Comparison of ENCODE assay signal across 9 cellular contexts in genomic region chr22:50308986-50309600, GRCh38. TPM values are rescaled to one million over a fixed set of nuclear protein-coding genes. Genes with fewer than 3 reads are reported as not detected.
A peak's percentile ranks its signal among the peaks of the same experiment; 100 is the strongest.
DNase-seq lines count a peak whose midpoint lies in the region; ATAC-seq and TF ChIP-seq lines count a peak whose summit lies in the region.
"Had no signal": no experiment of that assay in that cellular context is flagged by ENCODE, and none has a peak within 500 bp of the region (broad histone marks: within the 10 kb centered on the region; RNA-seq: fewer than 3 reads in every experiment).

No MANE protein-coding gene starts in this region.

- WGBS in spleen, 5 donors: 35 to 44% (median 40%) methylated on average over 8 to 9 of the region's 9 CpGs

- H3F3A ChIP-seq in GM23338 (replicated peaks; ENCODE audit: low read depth): 0 out of 2 replicates have a peak, but pooled peaks cover 6% of the 10 kb centered on the region

- CTCF ChIA-PET in activated CD8-positive, alpha-beta T cell treated with anti-CD3 and anti-CD28 coated beads for 36 hours (lab: Charles Lee): interaction anchor here (1.2 to 1.4 kb wide), 2 partner anchors 17 to 19 kb away, joined by 3 to 4 read pairs; no protein-coding TSS in a partner anchor

- no peak overlapping the region for H3K4me2 ChIP-seq in GM23338

- H3K9me2 ChIP-seq in GM23338 (ENCODE audit: insufficient read depth): no peaks in the 10 kb centered on the region

- peaks cover 25% of the 10 kb centered on the region for H3K27me3 Mint-ChIP-seq in GM23338 (ENCODE audit: insufficient read depth, low read depth, poor library complexity)
- peaks cover 10% of the 10 kb centered on the region for H3K27me3 Mint-ChIP-seq in T-helper 17 cell
- peaks cover 10% of the 10 kb centered on the region for H3K27me3 Mint-ChIP-seq in activated CD8-positive, alpha-beta T cell treated with anti-CD3 and anti-CD28 coated beads for 36 hours

- POLR2A ChIA-PET in activated CD8-positive, alpha-beta T cell treated with anti-CD3 and anti-CD28 coated beads for 36 hours (lab: Charles Lee): interaction anchor here (1.1 to 1.5 kb wide), 3 partner anchors 14 to 18 kb away, joined by 3 read pairs; partner anchors contain the start of gene DENND6B

- H3K36me3 ChIP-seq in GM23338 (ENCODE audit: insufficient read depth) (no peaks in the 10 kb centered on the region), spleen (peaks cover 0 to 14% (median 0%) of the 10 kb centered on the region in 6 donors)

- H2AFZ ChIP-seq in GM23338: no peak overlapping the region

- no peak for TF ChIP-seq POLR2A in spleen (IDR thresholded peaks at IDR 0.05)

- H3K4me3 Mint-ChIP-seq in GM23338 (peak overlapping the region; percentile 9; the same call in 1 of the 3 replicates), T-helper 17 cell (peak overlapping the region; percentile 62)
- H3K4me3 Mint-ChIP-seq in activated CD8-positive, alpha-beta T cell treated with anti-CD3 and anti-CD28 coated beads for 36 hours: no peak overlapping the region

- H3K9me3 ChIP-seq in T-helper 17 cell (ENCODE audit: control insufficient read depth, low read length, poor library complexity, severe bottlenecking): no peaks in the 10 kb centered on the region
- no peaks in the 10 kb centered on the region for H3K9me3 ChIP-seq in spleen

- H3K4me1 Mint-ChIP-seq in GM23338 (peaks cover 16% of the 10 kb centered on the region), T-helper 17 cell (peaks cover 9% of the 10 kb centered on the region)
- H3K4me1 Mint-ChIP-seq in activated CD8-positive, alpha-beta T cell treated with anti-CD3 and anti-CD28 coated beads for 36 hours (ENCODE audit: low read depth): peaks cover 9% of the 10 kb centered on the region

- H3K36me3 Mint-ChIP-seq in GM23338 (ENCODE audit: low read depth) (no peaks in the 10 kb centered on the region), T-helper 17 cell (ENCODE audit: low read depth) (no peaks in the 10 kb centered on the region)
- H3K36me3 Mint-ChIP-seq in activated CD8-positive, alpha-beta T cell treated with anti-CD3 and anti-CD28 coated beads for 36 hours (ENCODE audit: low read depth): no peaks in the 10 kb centered on the region

- intact Hi-C loops in spleen (cut with DNase I; ENCODE audit: low total_unique reads): no loop called here
- intact Hi-C loops in activated CD8-positive, alpha-beta T cell treated with anti-CD3 and anti-CD28 coated beads for 36 hours (cut with micrococcal nuclease): no loop called here

- H3K4me3 ChIP-seq in GM23338 (no peak overlapping the region), spleen (peak overlapping the region in 1 of 8 donors; percentile 91)

- DNase-seq in GM23338 (ENCODE audit: low spot score) (no peak), T-helper 17 cell (no peak), spleen (no peak), NCI-H2196 treated with DMSO at 0.1 percent for 48 hours (lab: John Stamatoyannopoulos, UW; ENCODE audit: unreplicated experiment) (no peak), GOT3 (lab: John Stamatoyannopoulos, UW) (no peak)
- no peak for DNase-seq in effector CD8-positive, alpha-beta T cell (lab: John Stamatoyannopoulos, UW)
- DNase-seq in activated CD8-positive, alpha-beta T cell treated with anti-CD3 and anti-CD28 coated beads for 36 hours: no peak
- DNase-seq: NCI-H187 treated with DMSO at 0.1 percent for 48 hours had no signal

- no peak for ATAC-seq in GM23338
- no peak for ATAC-seq in T-helper 17 cell
- no peak for ATAC-seq in activated CD8-positive, alpha-beta T cell treated with anti-CD3 and anti-CD28 coated beads for 36 hours

- no peaks in the 10 kb centered on the region for H3K9me3 Mint-ChIP-seq in GM23338
- H3K9me3 Mint-ChIP-seq in activated CD8-positive, alpha-beta T cell treated with anti-CD3 and anti-CD28 coated beads for 36 hours: no peaks in the 10 kb centered on the region

- H3K27ac ChIP-seq in GM23338 (ENCODE audit: low read depth) (0 out of 2 replicates have a peak overlapping the region, but pooled peaks have one; percentile 66), layer of hippocampus (ENCODE audit: low read depth, low read length) (peak overlapping the region; percentile 88), spleen (peak overlapping the region; percentile 63 to 94 (median 88))

- TF ChIP-seq CTCF in GM23338 (conservative IDR thresholded peaks at IDR 0.05; ENCODE audit: low read depth in 2 of 2) (no peak), spleen (IDR thresholded peaks at IDR 0.05 in 8 of 11, conservative IDR thresholded peaks at IDR 0.05 in 3 of 11) (no peak)
- TF ChIP-seq CTCF in activated CD8-positive, alpha-beta T cell treated with anti-CD3 and anti-CD28 coated beads for 36 hours (IDR thresholded peaks at IDR 0.05): no peak

- H3K4me1 ChIP-seq in GM23338 (ENCODE audit: insufficient read depth): peaks cover 18% of the 10 kb centered on the region; the same call in 1 of the 2 replicates
- H3K4me1 ChIP-seq in spleen: peaks cover 51 to 93% (median 84%) of the 10 kb centered on the region in 6 donors

- H3K27ac Mint-ChIP-seq in GM23338 (no peak overlapping the region), T-helper 17 cell (no peak overlapping the region)
- no peak overlapping the region for H3K27ac Mint-ChIP-seq in activated CD8-positive, alpha-beta T cell treated with anti-CD3 and anti-CD28 coated beads for 36 hours

- peaks cover 11% of the 10 kb centered on the region for H3K27me3 ChIP-seq in GM23338 (ENCODE audit: insufficient read depth)
- H3K27me3 ChIP-seq in layer of hippocampus (ENCODE audit: control insufficient read depth, insufficient read depth, low read length): no peaks in the 10 kb centered on the region
- H3K27me3 ChIP-seq in spleen (replicated peaks in 1 of 7): peaks cover 0 to 42% (median 3%) of the 10 kb centered on the region in 7 donors

- no peaks in the 10 kb centered on the region for H3K79me2 ChIP-seq in GM23338 (replicated peaks; ENCODE audit: insufficient read depth)

- peaks cover 5% of the 10 kb centered on the region for H4K20me1 ChIP-seq in GM23338 (replicated peaks; ENCODE audit: insufficient read depth)

TF ChIP-seq in GM23338, 12 proteins besides CTCF, POLR2A, EP300 and RAD21 (continues in another document):
- TF ChIP-seq, protein P1, sequence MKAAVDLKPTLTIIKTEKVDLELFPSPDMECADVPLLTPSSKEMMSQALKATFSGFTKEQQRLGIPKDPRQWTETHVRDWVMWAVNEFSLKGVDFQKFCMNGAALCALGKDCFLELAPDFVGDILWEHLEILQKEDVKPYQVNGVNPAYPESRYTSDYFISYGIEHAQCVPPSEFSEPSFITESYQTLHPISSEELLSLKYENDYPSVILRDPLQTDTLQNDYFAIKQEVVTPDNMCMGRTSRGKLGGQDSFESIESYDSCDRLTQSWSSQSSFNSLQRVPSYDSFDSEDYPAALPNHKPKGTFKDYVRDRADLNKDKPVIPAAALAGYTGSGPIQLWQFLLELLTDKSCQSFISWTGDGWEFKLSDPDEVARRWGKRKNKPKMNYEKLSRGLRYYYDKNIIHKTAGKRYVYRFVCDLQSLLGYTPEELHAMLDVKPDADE (IDR thresholded peaks at IDR 0.05): no peak
- no peak for TF ChIP-seq STAT1 (IDR thresholded peaks at IDR 0.05; ENCODE audit: unreplicated experiment)

RNA-seq across cellular contexts. Expression of gene PLXNB2, which starts 1.6 kb away (rescaled TPM):
- total RNA-seq in GM23338 (2014; rRNA removed; shearing (Covaris generic)): 66.3 and 70.4 TPM in 2 replicates
- polyA plus RNA-seq in GM23338 (2016; fragmentation: Nextera tagmentation; extraction: Ambion mirVana) (29.1 and 33.0 TPM in 2 replicates), spleen (100 to 1,000 TPM in 1 of 3 donors, 10 to 100 TPM in 2; 41.9 to 113 (median 68.3) TPM)
- total RNA-seq in T-helper 17 cell (1 to 10 TPM; 3.0 to 7.6 TPM), spleen (100 to 1,000 TPM; 175 to 382 (median 278) TPM)
- 10 to 100 TPM; 22.1 to 26.4 TPM for total RNA-seq in activated CD8-positive, alpha-beta T cell treated with anti-CD3 and anti-CD28 coated beads for 36 hours

RNA-seq across cellular contexts. Expression of gene DENND6B, which starts 17.7 kb away (rescaled TPM):
- 1.3 TPM in 2 replicates for total RNA-seq in GM23338 (2014; rRNA removed; shearing (Covaris generic))
- polyA plus RNA-seq in GM23338 (2016; fragmentation: Nextera tagmentation; extraction: Ambion mirVana) (0.12 and 0.71 TPM in 2 replicates), spleen (10 to 100 TPM in 1 of 3 donors, 1 to 10 TPM in 2; 6.4 to 10.4 (median 9.9) TPM)
- total RNA-seq in T-helper 17 cell (1 to 10 TPM; 1.8 to 2.2 TPM), spleen (1 to 10 TPM; 4.5 to 8.9 (median 6.0) TPM)
- 1 to 10 TPM; 4.6 to 5.3 TPM for total RNA-seq in activated CD8-positive, alpha-beta T cell treated with anti-CD3 and anti-CD28 coated beads for 36 hours

RNA-seq across cellular contexts. Expression of gene PPP6R2, which starts 34.0 kb away (rescaled TPM):
- total RNA-seq in GM23338 (2014; rRNA removed; shearing (Covaris generic)): 37.5 and 45.8 TPM in 2 replicates
- polyA plus RNA-seq in GM23338 (2016; fragmentation: Nextera tagmentation; extraction: Ambion mirVana) (11.9 and 13.4 TPM in 2 replicates), spleen (10 to 100 TPM; 23.6 to 48.7 (median 27.8) TPM)
- total RNA-seq in T-helper 17 cell (10 to 100 TPM; 62.1 to 63.7 TPM), spleen (10 to 100 TPM; 54.0 to 76.2 (median 64.7) TPM)
- total RNA-seq in activated CD8-positive, alpha-beta T cell treated with anti-CD3 and anti-CD28 coated beads for 36 hours: 10 to 100 TPM; 44.2 to 44.3 TPM

RNA-seq across cellular contexts. Expression of gene MAPK11, which starts 38.9 kb away (rescaled TPM):
- 1.6 and 1.9 TPM in 2 replicates for total RNA-seq in GM23338 (2014; rRNA removed; shearing (Covaris generic))
- polyA plus RNA-seq in GM23338 (2016; fragmentation: Nextera tagmentation; extraction: Ambion mirVana) (0.34 and 0.78 TPM in 2 replicates), spleen (10 to 100 TPM; 10.7 to 25.3 (median 21.0) TPM)
- total RNA-seq in T-helper 17 cell (10 to 100 TPM; 13.2 to 14.4 TPM), spleen (10 to 100 TPM in 3 of 7 donors, 1 to 10 TPM in 4; 5.2 to 20.7 (median 9.3) TPM)
- 1 to 10 TPM; 5.9 to 6.2 TPM for total RNA-seq in activated CD8-positive, alpha-beta T cell treated with anti-CD3 and anti-CD28 coated beads for 36 hours

RNA-seq across cellular contexts. Expression of gene MAPK12, which starts 47.6 kb away (rescaled TPM):
- 20.4 and 26.1 TPM in 2 replicates for total RNA-seq in GM23338 (2014; rRNA removed; shearing (Covaris generic))
- 10.4 and 15.8 TPM in 2 replicates for polyA plus RNA-seq in GM23338 (2016; fragmentation: Nextera tagmentation; extraction: Ambion mirVana)
- 1 to 10 TPM; 1.7 to 1.9 TPM for total RNA-seq in T-helper 17 cell
- 10 to 100 TPM in 2 of 7 donors, 1 to 10 TPM in 5; 3.9 to 11.6 (median 6.4) TPM for total RNA-seq in spleen
- 10 to 100 TPM in 1 of 3 donors, 1 to 10 TPM in 2; 6.9 to 11.0 (median 9.0) TPM for polyA plus RNA-seq in spleen
- 1 to 10 TPM; 7.9 to 9.2 TPM for total RNA-seq in activated CD8-positive, alpha-beta T cell treated with anti-CD3 and anti-CD28 coated beads for 36 hours
